In genomic region chr14:51650721-51651387, GRCh38 we compare ENCODE assay signal across 8 cellular contexts. TPM values are rescaled to one million over a fixed set of nuclear protein-coding genes. Genes with fewer than 3 reads are reported as not detected.
DNase-seq lines count a peak whose midpoint lies in the region; ATAC-seq, FAIRE-seq and TF ChIP-seq lines count a peak whose summit lies in the region.

No MANE protein-coding gene starts in this region.

- H3K9ac ChIP-seq in keratinocyte (ENCODE audit: control insufficient read depth, extremely low read depth, insufficient read depth, low read length): peak overlapping the region; percentile 90

- in situ Hi-C loops in astrocyte of the spinal cord (cut with HindIII; ENCODE audit: low sequenced_read_pairs): no loop called here

- TF ChIP-seq CTCF in BE2C (IDR thresholded peaks at IDR 0.05; ENCODE audit: low read depth, low read length) (no peak), astrocyte of the spinal cord (IDR thresholded peaks at IDR 0.05; ENCODE audit: low read depth, low read length) (no peak), keratinocyte (optimal IDR thresholded peaks at IDR 0.05 in 1 of 3, IDR thresholded peaks at IDR 0.05 in 1 of 3, conservative IDR thresholded peaks at IDR 0.05 in 1 of 3; ENCODE audit: extremely low read depth in 1 of 3, insufficient read depth in 2 of 3, low read length in 3 of 3) (no peak), stomach (IDR thresholded peaks at IDR 0.05) (no peak)

- H4K20me1 ChIP-seq in keratinocyte (ENCODE audit: control insufficient read depth, extremely low read depth, insufficient read depth, low read length): peaks cover 2% of the 10 kb centered on the region

- ATAC-seq in HG03439 (IDR thresholded peaks at IDR 0.05; ENCODE audit: unreplicated experiment) (no peak), GM21515 (IDR thresholded peaks at IDR 0.05; ENCODE audit: unreplicated experiment) (no peak), HG02938 (IDR thresholded peaks at IDR 0.05; ENCODE audit: unreplicated experiment) (no peak)

- peaks cover 67% of the 10 kb centered on the region for H3K79me2 ChIP-seq in keratinocyte (ENCODE audit: control insufficient read depth, insufficient read depth, low read length)

- H3K9me3 ChIP-seq in BE2C: no peaks in the 10 kb centered on the region
- H3K9me3 ChIP-seq in keratinocyte (ENCODE audit: control insufficient read depth, low read depth, low read length): no peaks in the 10 kb centered on the region
- no peaks in the 10 kb centered on the region for H3K9me3 ChIP-seq in stomach

- TF ChIP-seq EP300 in stomach (IDR thresholded peaks at IDR 0.05): no peak

- no peaks in the 10 kb centered on the region for H3K9me1 ChIP-seq in keratinocyte (ENCODE audit: control insufficient read depth, extremely low read depth, insufficient read depth, low read length)

- H3K27me3 ChIP-seq in BE2C (no peaks in the 10 kb centered on the region), keratinocyte (ENCODE audit: control insufficient read depth, extremely low read depth, insufficient read depth, low read length) (no peaks in the 10 kb centered on the region), stomach (no peaks in the 10 kb centered on the region)

- 1 to 8% (median 2%) methylated on average over 9 to 30 of the region's 30 CpGs for WGBS in stomach, 5 donors

- H3K4me1 ChIP-seq in BE2C (peaks cover 10% of the 10 kb centered on the region; the same call in 1 of the 2 replicates), keratinocyte (ENCODE audit: control insufficient read depth, extremely low read depth, insufficient read depth, low read length) (peaks cover 35% of the 10 kb centered on the region), stomach (peaks cover 4 to 39% (median 24%) of the 10 kb centered on the region in 4 donors)

- dilution Hi-C loops in keratinocyte (cut with MboI; ENCODE audit: extremely low pct_ligation_motif_present, low sequenced_read_pairs): no loop called here

- H3K27ac ChIP-seq in keratinocyte (ENCODE audit: control insufficient read depth, insufficient read depth, low read length) (peak overlapping the region; percentile 86), stomach (peak overlapping the region; percentile 94 to 97 (median 96))

- intact Hi-C loops in stomach (cut with DNase I; ENCODE audit: low total_unique reads): loop anchor here (10.0 kb wide), 1 partner anchor 124 kb away; no protein-coding TSS in a partner anchor

- peak overlapping the region; percentile 90 for H3K4me2 ChIP-seq in keratinocyte (ENCODE audit: control insufficient read depth, extremely low read depth, insufficient read depth, low read depth, low read length)

- H2AFZ ChIP-seq in keratinocyte (ENCODE audit: control insufficient read depth, low read length): no peak overlapping the region

- DNase-seq in BE2C (no peak), HuH-7.5 (ENCODE audit: low spot score) (peak; percentile 10), astrocyte of the spinal cord (ENCODE audit: low read depth, low spot score) (no peak), keratinocyte (ENCODE audit: low read depth, low spot score) (no peak), stomach (no peak)

- no peak for TF ChIP-seq POLR2A in stomach (IDR thresholded peaks at IDR 0.05)

- peak overlapping the region; percentile 79 for H3K4me3 ChIP-seq in BE2C (ENCODE audit: low read depth, low read length)
- H3K4me3 ChIP-seq in astrocyte of the spinal cord (ENCODE audit: low read depth, low read length): peak overlapping the region; percentile 92
- peak overlapping the region; percentile 61 to 88 (median 66) for H3K4me3 ChIP-seq in keratinocyte (ENCODE audit: control insufficient read depth in 2 of 3, extremely low read depth in 1 of 3, insufficient read depth in 2 of 3, low read depth in 1 of 3, low read length in 3 of 3)
- peak overlapping the region; percentile 65 to 96 (median 90) for H3K4me3 ChIP-seq in stomach

- FAIRE-seq in keratinocyte (lab: Jason Lieb, UNC): no peak

- H3K36me3 ChIP-seq in BE2C (no peaks in the 10 kb centered on the region; the same call in 1 of the 2 replicates), keratinocyte (ENCODE audit: control insufficient read depth in 2 of 2, extremely low read depth in 1 of 2, insufficient read depth in 2 of 2, low read length in 2 of 2) (peaks cover 0 to 5% of the 10 kb centered on the region in 2 experiments), stomach (no peaks in the 10 kb centered on the region)

RNA-seq across cellular contexts. Expression of gene FRMD6, which starts 0.9 kb away (rescaled TPM):
- 4.9 TPM for polyA plus RNA-seq in BE2C (2012; ENCODE audit: insufficient read depth, insufficient read length, low read depth)
- polyA plus RNA-seq in keratinocyte (116 to 122 TPM (median 120 TPM) in 3 replicates), stomach (10 to 100 TPM in 1 of 3 donors, 1 to 10 TPM in 2; 5.9 to 12.9 (median 8.1) TPM)
- polyA plus RNA-seq in keratinocyte (2011; ENCODE audit: low read depth): 28.5 TPM
- 60.2 and 96.5 TPM in 2 replicates for polyA plus RNA-seq in keratinocyte (2011; cell fraction: cytosol; rRNA removed)
- 130 and 133 TPM in 2 replicates for polyA plus RNA-seq in keratinocyte (2011; cell fraction: nucleus; rRNA removed)
- polyA plus RNA-seq in keratinocyte (2012; ENCODE audit: low replicate concordance): 53.6 and 94.8 TPM in 2 replicates
- 122 to 230 TPM (median 217 TPM) in 3 replicates for polyA minus RNA-seq in keratinocyte
- 159 TPM for polyA minus RNA-seq in keratinocyte (2011; cell fraction: cytosol; rRNA and poly(A)+ RNA removed)
- 314 and 552 TPM in 2 replicates for polyA minus RNA-seq in keratinocyte (2011; cell fraction: nucleus; rRNA and poly(A)+ RNA removed)
- 10 to 100 TPM in 3 of 5 donors, 1 to 10 TPM in 2; 8.4 to 35.2 (median 11.1) TPM for total RNA-seq in stomach
